ENCODE assay signal across 8 cellular contexts in genomic region chr2:20649586-20650375, GRCh38. TPM values are rescaled to one million over a fixed set of nuclear protein-coding genes. Genes with fewer than 3 reads are reported as not detected.
DNase-seq lines count a peak whose midpoint lies in the region; ATAC-seq and TF ChIP-seq lines count a peak whose summit lies in the region.

No MANE protein-coding gene starts in this region.

- DNase-seq in AG04449 (ENCODE audit: low read depth, low spot score) (no peak), dorsolateral prefrontal cortex (peak in 1 of 10 donors; percentile 47), NCI-H82 (lab: John Stamatoyannopoulos, UW) (no peak), DMS79 treated with DMSO at 0.1 percent for 48 hours (lab: John Stamatoyannopoulos, UW) (no peak)
- no peak for DNase-seq in Jurkat, Clone E6-1 (ENCODE audit: low read depth, low spot score)

- H3K36me3 ChIP-seq in muscle layer of colon (ENCODE audit: insufficient read depth, low read length): peaks cover 24% of the 10 kb centered on the region

- intact Hi-C loops in dorsolateral prefrontal cortex (cut with DNase I): loop anchor here (5.0 to 10.0 kb wide), 2 partner anchors 173 to 515 kb away; partner anchors contain the start of gene LDAH (in 1 of the 2)

- H3K9me3 ChIP-seq in muscle layer of colon (ENCODE audit: low read length): no peaks in the 10 kb centered on the region

- H3K4me3 ChIP-seq in AG04449 (ENCODE audit: low read depth, low read length): peak overlapping the region; percentile 91
- H3K4me3 ChIP-seq in Jurkat, Clone E6-1 (ENCODE audit: low read length): peak overlapping the region; percentile 81
- peak overlapping the region; percentile 77 to 100 (median 99) for H3K4me3 ChIP-seq in dorsolateral prefrontal cortex
- peak overlapping the region; percentile 95 to 99 for H3K4me3 ChIP-seq in muscle layer of colon (ENCODE audit: low read depth in 1 of 2, low read length in 2 of 2)

- POLR2A ChIA-PET in AG04449 (lab: Yijun Ruan, JAX): interaction anchor here (1.1 to 4.1 kb wide), 2 partner anchors 200 to 202 kb away, joined by 4 to 35 read pairs; partner anchors contain the start of gene RHOB

- peak overlapping the region in 49 of 59 donors; percentile 9 to 99 (median 96) for H3K27ac ChIP-seq in dorsolateral prefrontal cortex
- peak overlapping the region; percentile 98 for H3K27ac ChIP-seq in muscle layer of colon (ENCODE audit: low read depth, low read length)

- H3K27me3 ChIP-seq in dorsolateral prefrontal cortex (no peaks in the 10 kb centered on the region), muscle layer of colon (ENCODE audit: control insufficient read depth in 1 of 2, insufficient read depth in 2 of 2, low read length in 2 of 2) (no peaks in the 10 kb centered on the region)

- ATAC-seq in HG03460 (IDR thresholded peaks at IDR 0.05; ENCODE audit: unreplicated experiment): no peak
- ATAC-seq in GM19467 (IDR thresholded peaks at IDR 0.05; ENCODE audit: unreplicated experiment): no peak

- peaks cover 41% of the 10 kb centered on the region for H3K4me1 ChIP-seq in muscle layer of colon (ENCODE audit: insufficient read depth, low read length)

- TF ChIP-seq CTCF in AG04449 (IDR thresholded peaks at IDR 0.05; ENCODE audit: insufficient read depth, low read length, missing control alignments) (no peak), dorsolateral prefrontal cortex (IDR thresholded peaks at IDR 0.05 in 54 of 56, conservative IDR thresholded peaks at IDR 0.05 in 2 of 56; ENCODE audit: low read depth in 1 of 56, partially characterized antibody in 56 of 56) (no peak)

- CTCF ChIA-PET in AG04449 (lab: Yijun Ruan, JAX): interaction anchor here (0.8 to 8.5 kb wide), 29 partner anchors 7 to 323 kb away, joined by 3 to 148 read pairs (median 6); partner anchors contain the start of gene RHOB

- peak overlapping the region; percentile 89 for H3K9ac ChIP-seq in muscle layer of colon (ENCODE audit: low read length)

RNA-seq across cellular contexts. Expression of gene HS1BP3, which starts 1.1 kb away (rescaled TPM):
- polyA plus RNA-seq in Jurkat, Clone E6-1 (2012; ENCODE audit: insufficient read depth, insufficient read length): 13.3 TPM
- 10 to 100 TPM; 18.3 to 36.0 (median 26.0) TPM for total RNA-seq in dorsolateral prefrontal cortex

RNA-seq across cellular contexts. Expression of gene GDF7, which starts 17.2 kb away (rescaled TPM):
- polyA plus RNA-seq in Jurkat, Clone E6-1 (2012; ENCODE audit: insufficient read depth, insufficient read length): 0.48 TPM
- total RNA-seq in dorsolateral prefrontal cortex: 10 to 100 TPM in 2 of 120 experiments, 1 to 10 TPM in 117, under 1 TPM in 1; 0.95 to 12.5 (median 4.1) TPM
